In the genomic region with DNA sequence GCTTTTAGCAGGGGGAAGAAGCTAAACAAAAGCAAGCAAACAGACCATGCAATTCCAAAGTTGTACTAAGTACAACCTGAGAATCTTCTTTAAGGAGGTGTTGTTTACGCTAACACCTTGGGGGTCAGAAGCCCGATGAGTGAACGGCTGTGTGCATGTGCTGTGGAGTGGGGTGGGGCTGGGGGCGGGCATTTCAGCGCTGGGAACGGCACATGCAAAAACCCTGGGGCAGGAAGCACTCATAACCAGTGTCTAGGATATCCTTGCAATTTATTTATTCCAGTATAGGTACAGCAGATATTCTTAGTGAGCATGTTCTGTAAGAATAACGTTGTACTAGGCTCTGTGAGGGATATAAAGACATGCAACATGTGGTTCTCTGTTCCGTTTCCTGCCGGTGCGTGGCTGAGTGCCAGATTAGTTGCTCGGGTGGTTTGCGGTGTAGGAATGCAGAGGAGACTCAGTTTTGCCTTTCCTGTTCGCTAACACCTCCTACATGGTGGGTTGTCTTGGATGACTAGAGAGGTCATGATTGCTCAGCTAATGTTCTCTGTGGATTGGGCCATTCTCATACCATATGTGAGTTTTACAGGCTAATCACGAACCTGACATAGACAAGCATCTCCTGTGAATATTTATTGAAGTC, we compare ENCODE assay signal across 8 cellular contexts. TPM values are rescaled to one million over a fixed set of nuclear protein-coding genes. Genes with fewer than 3 reads are reported as not detected.
DNase-seq lines count a peak whose midpoint lies in the region; ATAC-seq and TF ChIP-seq lines count a peak whose summit lies in the region.

No MANE protein-coding gene starts in this region.

- no peak overlapping the region for H3K9ac ChIP-seq in BLaER1
- H3K9ac ChIP-seq in duodenal mucosa (ENCODE audit: low read depth in 1 of 2, low read length in 2 of 2) = no peak overlapping the region

- H3K4me1 Mint-ChIP-seq in activated CD4-positive, alpha-beta T cell treated with anti-CD3 and anti-CD28 coated beads, Interleukin-2, amount 10 ng/mL, durations not matched to agents 7 days and 5 days = peaks cover 56% of the 10 kb centered on the region
- no peaks in the 10 kb centered on the region for H3K4me1 Mint-ChIP-seq in WTC11

- CTCF ChIA-PET in activated CD4-positive, alpha-beta T cell treated with anti-CD3 and anti-CD28 coated beads, Interleukin-2, amount 10 ng/mL, durations not matched to agents 7 days and 5 days (lab: Charles Lee) = interaction anchor here (1.3 to 2.5 kb wide), 3 partner anchors 8 to 47 kb away, joined by 3 to 9 read pairs (median 3); no protein-coding TSS in a partner anchor
- CTCF ChIA-PET in WTC11 (lab: Charles Lee) = interaction anchor here (0.6 kb wide), 1 partner anchor 20 kb away, joined by 3 read pairs; no protein-coding TSS in a partner anchor

- H4K20me1 ChIP-seq in BLaER1 = no peaks in the 10 kb centered on the region

- H3K27me3 Mint-ChIP-seq in activated CD4-positive, alpha-beta T cell treated with anti-CD3 and anti-CD28 coated beads, Interleukin-2, amount 10 ng/mL, durations not matched to agents 7 days and 5 days = peaks cover 26% of the 10 kb centered on the region
- peaks cover 2% of the 10 kb centered on the region; the same call in 1 of the 2 replicates for H3K27me3 Mint-ChIP-seq in WTC11 (ENCODE audit: low read depth)

- H3K4me2 ChIP-seq in BLaER1 = peak overlapping the region; percentile 51

- H3K36me3 ChIP-seq in BLaER1 (no peaks in the 10 kb centered on the region), duodenal mucosa (ENCODE audit: control insufficient read depth in 1 of 2, insufficient read depth in 2 of 2, low read length in 2 of 2) (no peaks in the 10 kb centered on the region)

- no peak for TF ChIP-seq CTCF in WTC11 (IDR thresholded peaks at IDR 0.05)

- H3K36me3 Mint-ChIP-seq in activated CD4-positive, alpha-beta T cell treated with anti-CD3 and anti-CD28 coated beads, Interleukin-2, amount 10 ng/mL, durations not matched to agents 7 days and 5 days (ENCODE audit: low read depth) = peaks cover 30% of the 10 kb centered on the region
- no peaks in the 10 kb centered on the region for H3K36me3 Mint-ChIP-seq in WTC11

- peak; percentile 86 for ATAC-seq in GM21390 (IDR thresholded peaks at IDR 0.05; ENCODE audit: unreplicated experiment)
- no peak for ATAC-seq in WTC11

- peaks cover 12% of the 10 kb centered on the region for H3K9me3 Mint-ChIP-seq in activated CD4-positive, alpha-beta T cell treated with anti-CD3 and anti-CD28 coated beads, Interleukin-2, amount 10 ng/mL, durations not matched to agents 7 days and 5 days
- H3K9me3 Mint-ChIP-seq in WTC11 = no peaks in the 10 kb centered on the region

- H3K27ac Mint-ChIP-seq in activated CD4-positive, alpha-beta T cell treated with anti-CD3 and anti-CD28 coated beads, Interleukin-2, amount 10 ng/mL, durations not matched to agents 7 days and 5 days = peak overlapping the region; percentile 78
- H3K27ac Mint-ChIP-seq in WTC11 = no peak overlapping the region

- no peak overlapping the region for H3K27ac ChIP-seq in BLaER1
- H3K27ac ChIP-seq in duodenal mucosa (ENCODE audit: low read depth, low read length) = no peak overlapping the region

- no peak overlapping the region for H3K4me3 ChIP-seq in BLaER1
- H3K4me3 ChIP-seq in duodenal mucosa (ENCODE audit: low read depth in 1 of 2, low read length in 2 of 2) = peak overlapping the region; percentile 2 to 25

- no peaks in the 10 kb centered on the region for H3K9me3 ChIP-seq in BLaER1
- H3K9me3 ChIP-seq in duodenal mucosa (ENCODE audit: control insufficient read depth in 1 of 2, low read length in 2 of 2) = no peaks in the 10 kb centered on the region

- POLR2A ChIA-PET in activated CD4-positive, alpha-beta T cell treated with anti-CD3 and anti-CD28 coated beads, Interleukin-2, amount 10 ng/mL, durations not matched to agents 7 days and 5 days (lab: Charles Lee) = no interaction called here
- POLR2A ChIA-PET in WTC11 (lab: Charles Lee) = no interaction called here

- peak overlapping the region; percentile 10 for H3K4me3 Mint-ChIP-seq in activated CD4-positive, alpha-beta T cell treated with anti-CD3 and anti-CD28 coated beads, Interleukin-2, amount 10 ng/mL, durations not matched to agents 7 days and 5 days
- no peak overlapping the region for H3K4me3 Mint-ChIP-seq in WTC11

- peak; percentile 89 for DNase-seq in KG1 (lab: John Stamatoyannopoulos, UW)
- DNase-seq in activated CD4-positive, alpha-beta T cell treated with anti-CD3 and anti-CD28 coated beads, Interleukin-2, amount 10 ng/mL, durations not matched to agents 7 days and 5 days = peak; percentile 87
- peak; percentile 97 for DNase-seq in renal cortical epithelial cell (ENCODE audit: low read depth)
- DNase-seq in WTC11 (ENCODE audit: low spot score) = no peak
- no peak for DNase-seq in cerebellum (ENCODE audit: low spot score)

- no peaks in the 10 kb centered on the region for H3K27me3 ChIP-seq in BLaER1
- no peaks in the 10 kb centered on the region for H3K27me3 ChIP-seq in duodenal mucosa (ENCODE audit: control insufficient read depth in 1 of 2, insufficient read depth in 2 of 2, low read length in 2 of 2)

- H3K4me1 ChIP-seq in BLaER1 = peaks cover 19% of the 10 kb centered on the region
- no peaks in the 10 kb centered on the region for H3K4me1 ChIP-seq in duodenal mucosa (ENCODE audit: control insufficient read depth in 1 of 2, insufficient read depth in 2 of 2, low read length in 2 of 2)

TF ChIP-seq in WTC11, 78 proteins besides CTCF, POLR2A, EP300 and RAD21:
- no peak for TF ChIP-seq ZNF317 (CRISPR knock-in tag; IDR thresholded peaks at IDR 0.05; ENCODE audit: borderline replicate concordance, low read depth)

RNA-seq across cellular contexts. Expression of a gene that starts 3.7 kb away (rescaled TPM):
- 1 to 10 TPM; 1.4 to 1.6 TPM for total RNA-seq in activated CD4-positive, alpha-beta T cell treated with anti-CD3 and anti-CD28 coated beads, Interleukin-2, amount 10 ng/mL, durations not matched to agents 7 days and 5 days
- not detected in 2 replicates for total RNA-seq in renal cortical epithelial cell
- total RNA-seq in WTC11 (2021) = not detected in 3 replicates
- total RNA-seq in cerebellum = not detected

Comparison
In these comparisons a context has a peak if more than half of its experiments do, and no peak if none do; other contexts are left out.
1. DNase-seq: peak in KG1 (single experiment), activated CD4-positive, alpha-beta T cell treated with anti-CD3 and anti-CD28 coated beads, Interleukin-2, amount 10 ng/mL, durations not matched to agents 7 days and 5 days (single experiment) and renal cortical epithelial cell (single experiment); none in WTC11 (single experiment) and cerebellum (single experiment).